In genomic region chr20:35252037-35252461, GRCh38 we compare ENCODE assay signal across 9 cellular contexts. TPM values are rescaled to one million over a fixed set of nuclear protein-coding genes. Genes with fewer than 3 reads are reported as not detected.
DNase-seq lines count a peak whose midpoint lies in the region; ATAC-seq and TF ChIP-seq lines count a peak whose summit lies in the region.
"Had no signal": no experiment of that assay in that cellular context is flagged by ENCODE, and none has a peak within 500 bp of the region (broad histone marks: within the 10 kb centered on the region; RNA-seq: fewer than 3 reads in every experiment).

No MANE protein-coding gene starts in this region.

- H3K27ac Mint-ChIP-seq in T-cell (peak overlapping the region; percentile 97 to 98), natural killer cell (peak overlapping the region; percentile 94 to 95)

- peaks cover 18 to 31% (median 26%) of the 10 kb centered on the region in 3 donors for H3K4me1 Mint-ChIP-seq in T-cell
- peaks cover 24% of the 10 kb centered on the region in 2 donors for H3K4me1 Mint-ChIP-seq in natural killer cell

- H3K4me3 Mint-ChIP-seq in T-cell (peak overlapping the region; percentile 47 to 52 (median 52)), natural killer cell (peak overlapping the region; percentile 83)

- peak in 30 of 34 experiments; percentile 16 to 64 (median 38) for DNase-seq in T-cell
- DNase-seq in natural killer cell: peak; percentile 46
- no peak for DNase-seq in occipital lobe (lab: John Stamatoyannopoulos, UW)
- no peak for DNase-seq in SIG-M5 (lab: John Stamatoyannopoulos, UW)
- DNase-seq: effector CD8-positive, alpha-beta T cell; NCI-H748 treated with DMSO at 0.1 percent for 48 hours had no signal

- peak; percentile 84 for ATAC-seq in GM18520 (IDR thresholded peaks at IDR 0.05; ENCODE audit: unreplicated experiment)
- peak; percentile 65 for ATAC-seq in GM21528 (IDR thresholded peaks at IDR 0.05; ENCODE audit: low FRiP score, unreplicated experiment)
- ATAC-seq in T-cell (replicated peaks in 1 of 4): peak; percentile 72 to 95 (median 86)
- peak; percentile 91 to 94 (median 92) for ATAC-seq in natural killer cell
- no peak for ATAC-seq in GM21717 (IDR thresholded peaks at IDR 0.05; ENCODE audit: unreplicated experiment)

- H3K27me3 Mint-ChIP-seq in T-cell (no peaks in the 10 kb centered on the region), natural killer cell (ENCODE audit: low read depth in 2 of 2) (no peaks in the 10 kb centered on the region)

- POLR2A ChIA-PET in T-cell (lab: Charles Lee): interaction anchor here in 1 of 2 donors (0.7 kb wide), 1 partner anchor 426 kb away, joined by 3 read pairs; the partner anchor contains the start of gene NCOA6

- H3K9me3 Mint-ChIP-seq in T-cell: no peaks in the 10 kb centered on the region
- no peaks in the 10 kb centered on the region for H3K9me3 Mint-ChIP-seq in natural killer cell

- CTCF ChIA-PET in T-cell (lab: Charles Lee): interaction anchor here in 1 of 2 donors (0.5 to 1.2 kb wide), 4 partner anchors 24 to 182 kb away, joined by 3 to 4 read pairs (median 4); partner anchors contain the start of gene EIF6

- peaks cover 34% of the 10 kb centered on the region for H3K36me3 Mint-ChIP-seq in T-cell
- no peaks in the 10 kb centered on the region for H3K36me3 Mint-ChIP-seq in natural killer cell

- intact Hi-C loops in natural killer cell (cut with micrococcal nuclease): loop anchor here (10.0 kb wide), 1 partner anchor 363 kb away; the partner anchor contains the start of gene SPAG4

- TF ChIP-seq CTCF in natural killer cell (IDR thresholded peaks at IDR 0.05): no peak

RNA-seq across cellular contexts. Expression of gene MMP24, which starts 25.6 kb away (rescaled TPM):
- under 1 TPM in 3 of 5 donors, not detected in 2; 0.15 to 0.49 (median 0.16) TPM for total RNA-seq in T-cell
- under 1 TPM; 0.14 to 0.18 (median 0.16) TPM for total RNA-seq in natural killer cell
- total RNA-seq in occipital lobe: 76.1 TPM

RNA-seq across cellular contexts. Expression of gene MMP24OS, which starts 25.9 kb away (rescaled TPM):
- total RNA-seq in T-cell (10 to 100 TPM; 59.5 to 95.5 (median 72.0) TPM), natural killer cell (10 to 100 TPM; 76.5 to 92.7 (median 86.6) TPM), occipital lobe (1.9 TPM)

RNA-seq across cellular contexts. Expression of gene EIF6, which starts 32.5 kb away (rescaled TPM):
- total RNA-seq in T-cell (10 to 100 TPM; 43.8 to 70.7 (median 69.6) TPM), natural killer cell (10 to 100 TPM; 73.9 to 81.4 (median 79.0) TPM), occipital lobe (58.3 TPM)

RNA-seq across cellular contexts. Expression of gene FAM83C, which starts 40.2 kb away (rescaled TPM):
- total RNA-seq in T-cell (under 1 TPM in 1 of 5 donors, not detected in 4; 0.15 TPM), natural killer cell (not detected), occipital lobe (not detected)

Comparison
In these comparisons a context has a peak if more than half of its experiments do, and no peak if none do; other contexts are left out.
1. DNase-seq: peak in T-cell (30 of 34) and natural killer cell (single experiment); none in occipital lobe (single experiment) and SIG-M5 (single experiment).
2. RNA of gene MMP24, which starts 25.6 kb away (total RNA-seq): 76.1 TPM in occipital lobe (single experiment); 0.14 to 0.18 TPM in natural killer cell and 0.15 to 0.49 TPM in T-cell; every median in the first group is over 10 times any median in the second.
3. RNA of gene MMP24OS, which starts 25.9 kb away (total RNA-seq): 76.5 to 92.7 TPM in natural killer cell and 59.5 to 95.5 TPM in T-cell; 1.9 TPM in occipital lobe (single experiment); every median in the first group is over 10 times any median in the second.